ENCODE assay signal across 23 cellular contexts in the genomic region with DNA sequence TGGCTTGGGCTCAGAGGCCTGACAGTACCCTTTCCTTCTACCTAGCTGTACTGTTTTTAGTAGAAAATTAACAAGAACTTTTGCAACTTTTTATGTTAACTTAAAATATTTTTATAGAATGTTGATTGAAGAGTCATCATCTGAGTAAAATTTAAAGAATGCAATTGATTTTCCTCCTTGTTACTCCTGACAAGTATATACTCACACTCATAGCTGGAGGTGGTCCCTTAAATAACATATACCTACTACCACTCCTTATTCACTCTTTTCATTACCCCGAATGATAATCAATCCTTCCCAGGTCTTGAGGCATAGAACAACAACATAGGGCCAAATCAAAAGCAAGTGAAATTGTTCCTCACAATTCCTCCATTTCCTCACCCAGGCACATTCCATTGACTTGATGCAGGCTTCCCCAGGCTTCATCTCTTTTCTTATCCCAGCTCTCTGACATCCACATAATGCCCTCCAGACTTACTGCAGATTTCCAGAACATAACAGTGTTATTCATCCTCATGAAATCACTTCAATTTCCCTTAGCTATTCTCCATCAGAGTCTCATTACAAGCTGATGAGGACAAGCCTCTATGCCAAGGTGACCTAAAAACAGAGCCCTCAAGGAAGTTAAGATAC.
DNase-seq lines count a peak whose midpoint lies in the region; ATAC-seq and TF ChIP-seq lines count a peak whose summit lies in the region.
"Had no signal": no experiment of that assay in that cellular context is flagged by ENCODE, and none has a peak within 500 bp of the region (broad histone marks: within the 10 kb centered on the region; RNA-seq: fewer than 3 reads in every experiment).

No MANE protein-coding gene starts in this region.

- intact Hi-C loops in upper lobe of right lung (cut with DNase I) = no loop called here
- intact Hi-C loops in activated T-helper 1 cell treated with anti-CD3 and anti-CD28 coated beads, Interleukin-12 subunit alpha, Interleukin-12 subunit beta, Interleukin-2, Interleukin-4 antibody, amounts not matched to agents 30 ng/mL and 10 ng/mL and 1 ng/mL, durations not matched to agents 14 hours and 24 hours and 36 hours (cut with micrococcal nuclease) = no loop called here

- DNase-seq in GM23338 (ENCODE audit: low spot score) (no peak), adipocyte (ENCODE audit: low read depth) (peak; percentile 52), fibroblast of the aortic adventitia (ENCODE audit: low read depth) (peak; percentile 77), stromal cell of bone marrow (ENCODE audit: low read depth) (peak; percentile 35), upper lobe of right lung (no peak)
- DNase-seq in activated T-helper 1 cell treated with anti-CD3 and anti-CD28 coated beads, Interleukin-12 subunit alpha, Interleukin-12 subunit beta, Interleukin-2, Interleukin-4 antibody, amounts not matched to agents 30 ng/mL and 10 ng/mL and 1 ng/mL, durations not matched to agents 14 hours and 24 hours and 36 hours (ENCODE audit: low spot score) = no peak
- DNase-seq in activated CD4-positive, CD25-positive, alpha-beta regulatory T cell treated with anti-CD3 and anti-CD28 coated beads, Interleukin-2, amount 50 U/mL, for 72 hours = no peak
- DNase-seq: activated CD8-positive, alpha-beta memory T cell treated with anti-CD3 and anti-CD28 coated beads, Interleukin-2, amount 50 U/mL, for 48 hours; activated effector memory CD4-positive, alpha-beta T cell treated with Interleukin-2 at 50 U/mL for 16 hours; activated naive CD8-positive, alpha-beta T cell treated with anti-CD3 and anti-CD28 coated beads, Interleukin-2, amount 50 U/mL, for 24 hours; central memory CD4-positive, alpha-beta T cell; erythroblast; NCI-H146; NCI-H2171 treated with DMSO at 0.1 percent for 48 hours; NCI-H748 treated with DMSO at 0.1 percent for 48 hours; stimulated activated CD4-positive, alpha-beta T cell treated with anti-CD3 and anti-CD28 coated beads, Interleukin-1b, Interleukin-23, amount 100 ng/mL, for 48 hours; thyroid gland had no signal

- H3K9me2 ChIP-seq in GM23338 (ENCODE audit: insufficient read depth) = peaks cover 26% of the 10 kb centered on the region

- no peaks in the 10 kb centered on the region for H3K27me3 ChIP-seq in GM23338 (ENCODE audit: insufficient read depth)
- H3K27me3 ChIP-seq in adipocyte (replicated peaks; ENCODE audit: control insufficient read depth, insufficient read depth, low read length) = no peaks in the 10 kb centered on the region
- H3K27me3 ChIP-seq in upper lobe of right lung = no peaks in the 10 kb centered on the region
- H3K27me3 ChIP-seq: thyroid gland had no signal

- H3K27me3 Mint-ChIP-seq in GM23338 (ENCODE audit: insufficient read depth, low read depth, poor library complexity) = no peaks in the 10 kb centered on the region
- no peaks in the 10 kb centered on the region for H3K27me3 Mint-ChIP-seq in activated T-helper 1 cell treated with anti-CD3 and anti-CD28 coated beads, Interleukin-12 subunit alpha, Interleukin-12 subunit beta, Interleukin-2, Interleukin-4 antibody, amounts not matched to agents 30 ng/mL and 10 ng/mL and 1 ng/mL, durations not matched to agents 14 hours and 24 hours and 36 hours (ENCODE audit: insufficient read depth)
- H3K27me3 Mint-ChIP-seq: activated naive CD8-positive, alpha-beta T cell treated with anti-CD3 and anti-CD28 coated beads, Interleukin-2, amount 50 U/mL, for 24 hours; B cell; IgD-negative memory B cell; stimulated activated memory B cell treated with anti-CD40 and anti-IgM and Interleukin-4, amounts not matched to agents 10 μg/mL and 1 μg/mL and 100 μg/mL, for 72 hours had no signal

- H4K20me1 ChIP-seq in GM23338 (replicated peaks; ENCODE audit: insufficient read depth) = no peaks in the 10 kb centered on the region

- H3K9me3 Mint-ChIP-seq in GM23338 = peaks cover 22% of the 10 kb centered on the region
- peaks cover 2% of the 10 kb centered on the region for H3K9me3 Mint-ChIP-seq in activated T-helper 1 cell treated with anti-CD3 and anti-CD28 coated beads, Interleukin-12 subunit alpha, Interleukin-12 subunit beta, Interleukin-2, Interleukin-4 antibody, amounts not matched to agents 30 ng/mL and 10 ng/mL and 1 ng/mL, durations not matched to agents 14 hours and 24 hours and 36 hours

- no peak overlapping the region for H3K4me3 ChIP-seq in GM23338
- no peak overlapping the region for H3K4me3 ChIP-seq in adipocyte (ENCODE audit: low read length)
- H3K4me3 ChIP-seq in fibroblast of the aortic adventitia (ENCODE audit: low read depth, low read length) = no peak overlapping the region
- no peak overlapping the region for H3K4me3 ChIP-seq in upper lobe of right lung
- H3K4me3 ChIP-seq: thyroid gland had no signal

- peaks cover 14% of the 10 kb centered on the region; the same call in 2 of the 3 replicates for H3K36me3 Mint-ChIP-seq in GM23338 (ENCODE audit: low read depth)
- no peaks in the 10 kb centered on the region for H3K36me3 Mint-ChIP-seq in activated T-helper 1 cell treated with anti-CD3 and anti-CD28 coated beads, Interleukin-12 subunit alpha, Interleukin-12 subunit beta, Interleukin-2, Interleukin-4 antibody, amounts not matched to agents 30 ng/mL and 10 ng/mL and 1 ng/mL, durations not matched to agents 14 hours and 24 hours and 36 hours (ENCODE audit: low read depth)
- H3K36me3 Mint-ChIP-seq: stimulated activated memory B cell treated with anti-CD40 and anti-IgM and Interleukin-4, amounts not matched to agents 10 μg/mL and 1 μg/mL and 100 μg/mL, for 72 hours had no signal

- no peak for TF ChIP-seq CTCF in GM23338 (conservative IDR thresholded peaks at IDR 0.05; ENCODE audit: low read depth in 2 of 2)
- no peak for TF ChIP-seq CTCF in fibroblast of the aortic adventitia (IDR thresholded peaks at IDR 0.05; ENCODE audit: insufficient read depth, low read length)
- TF ChIP-seq CTCF in upper lobe of right lung (IDR thresholded peaks at IDR 0.05) = no peak

- H3K4me3 Mint-ChIP-seq in GM23338 = no peak overlapping the region
- no peak overlapping the region for H3K4me3 Mint-ChIP-seq in activated T-helper 1 cell treated with anti-CD3 and anti-CD28 coated beads, Interleukin-12 subunit alpha, Interleukin-12 subunit beta, Interleukin-2, Interleukin-4 antibody, amounts not matched to agents 30 ng/mL and 10 ng/mL and 1 ng/mL, durations not matched to agents 14 hours and 24 hours and 36 hours
- H3K4me3 Mint-ChIP-seq: activated naive CD8-positive, alpha-beta T cell treated with anti-CD3 and anti-CD28 coated beads, Interleukin-2, amount 50 U/mL, for 24 hours; B cell; IgD-negative memory B cell; nephron; stimulated activated memory B cell treated with anti-CD40 and anti-IgM and Interleukin-4, amounts not matched to agents 10 μg/mL and 1 μg/mL and 100 μg/mL, for 72 hours; T-helper 1 cell treated with Interleukin-12 subunit alpha and Interleukin-12 subunit beta and Interleukin-4 antibody, amounts not matched to agents 30 μg/mL and 1 μg/mL, for 36 hours had no signal

- H3K27ac ChIP-seq in GM23338 (ENCODE audit: low read depth) = no peak overlapping the region
- H3K27ac ChIP-seq in upper lobe of right lung = no peak overlapping the region
- H3K27ac ChIP-seq: thyroid gland had no signal

- no peak overlapping the region for H3K27ac Mint-ChIP-seq in GM23338
- no peak overlapping the region for H3K27ac Mint-ChIP-seq in activated T-helper 1 cell treated with anti-CD3 and anti-CD28 coated beads, Interleukin-12 subunit alpha, Interleukin-12 subunit beta, Interleukin-2, Interleukin-4 antibody, amounts not matched to agents 30 ng/mL and 10 ng/mL and 1 ng/mL, durations not matched to agents 14 hours and 24 hours and 36 hours
- H3K27ac Mint-ChIP-seq: activated naive CD8-positive, alpha-beta T cell treated with anti-CD3 and anti-CD28 coated beads, Interleukin-2, amount 50 U/mL, for 24 hours; B cell; IgD-negative memory B cell; nephron; stimulated activated memory B cell treated with anti-CD40 and anti-IgM and Interleukin-4, amounts not matched to agents 10 μg/mL and 1 μg/mL and 100 μg/mL, for 72 hours; T-helper 1 cell treated with Interleukin-12 subunit alpha and Interleukin-12 subunit beta and Interleukin-4 antibody, amounts not matched to agents 30 μg/mL and 1 μg/mL, for 36 hours had no signal

- no peak overlapping the region for H3K4me2 ChIP-seq in GM23338

- H3K36me3 ChIP-seq in GM23338 (ENCODE audit: insufficient read depth) (no peaks in the 10 kb centered on the region; the same call in 1 of the 2 replicates), adipocyte (ENCODE audit: control insufficient read depth, insufficient read depth, low read length, severe bottlenecking) (no peaks in the 10 kb centered on the region), upper lobe of right lung (no peaks in the 10 kb centered on the region)
- H3K36me3 ChIP-seq: thyroid gland had no signal

- H3K4me1 ChIP-seq in GM23338 (ENCODE audit: insufficient read depth) (no peaks in the 10 kb centered on the region), adipocyte (ENCODE audit: control insufficient read depth, insufficient read depth, low read length) (no peaks in the 10 kb centered on the region), upper lobe of right lung (no peaks in the 10 kb centered on the region)
- H3K4me1 ChIP-seq: thyroid gland had no signal

- no peaks in the 10 kb centered on the region for H3K79me2 ChIP-seq in GM23338 (replicated peaks; ENCODE audit: insufficient read depth)

- H2AFZ ChIP-seq in GM23338 = peak overlapping the region; percentile 28; the same call in 1 of the 2 replicates

- no peak overlapping the region for H3K9ac ChIP-seq in adipocyte (ENCODE audit: low read length)

- H3F3A ChIP-seq in GM23338 (replicated peaks; ENCODE audit: low read depth) = no peaks in the 10 kb centered on the region

- no peak for ATAC-seq in GM23338
- ATAC-seq in upper lobe of right lung = no peak
- ATAC-seq: activated naive CD8-positive, alpha-beta T cell treated with anti-CD3 and anti-CD28 coated beads, Interleukin-2, amount 50 U/mL, for 24 hours; left lobe of liver; stimulated activated memory B cell treated with anti-CD40 and anti-IgM and Interleukin-4, amounts not matched to agents 10 μg/mL and 1 μg/mL and 100 μg/mL, for 72 hours had no signal

- peaks cover 15% of the 10 kb centered on the region for H3K4me1 Mint-ChIP-seq in GM23338
- no peaks in the 10 kb centered on the region for H3K4me1 Mint-ChIP-seq in activated T-helper 1 cell treated with anti-CD3 and anti-CD28 coated beads, Interleukin-12 subunit alpha, Interleukin-12 subunit beta, Interleukin-2, Interleukin-4 antibody, amounts not matched to agents 30 ng/mL and 10 ng/mL and 1 ng/mL, durations not matched to agents 14 hours and 24 hours and 36 hours (ENCODE audit: low read depth)
- H3K4me1 Mint-ChIP-seq: activated naive CD8-positive, alpha-beta T cell treated with anti-CD3 and anti-CD28 coated beads, Interleukin-2, amount 50 U/mL, for 24 hours; B cell; nephron; stimulated activated memory B cell treated with anti-CD40 and anti-IgM and Interleukin-4, amounts not matched to agents 10 μg/mL and 1 μg/mL and 100 μg/mL, for 72 hours had no signal

- H3K9me3 ChIP-seq in adipocyte (ENCODE audit: control insufficient read depth, low read length) (peaks cover 6% of the 10 kb centered on the region), upper lobe of right lung (no peaks in the 10 kb centered on the region)
- H3K9me3 ChIP-seq: thyroid gland had no signal

TF ChIP-seq in GM23338, 12 proteins besides CTCF, POLR2A, EP300 and RAD21 (continues in another document):
- TF ChIP-seq POLR2AphosphoS5 (IDR thresholded peaks at IDR 0.05; ENCODE audit: low read depth) = no peak

Comparison
In these comparisons a context has a peak if more than half of its experiments do, and no peak if none do; other contexts are left out.
1. DNase-seq: peak in adipocyte (single experiment), fibroblast of the aortic adventitia (single experiment) and stromal cell of bone marrow (single experiment); none in GM23338 (single experiment), upper lobe of right lung (single experiment), activated T-helper 1 cell treated with anti-CD3 and anti-CD28 coated beads, Interleukin-12 subunit alpha, Interleukin-12 subunit beta, Interleukin-2, Interleukin-4 antibody, amounts not matched to agents 30 ng/mL and 10 ng/mL and 1 ng/mL, durations not matched to agents 14 hours and 24 hours and 36 hours (single experiment) and activated CD4-positive, CD25-positive, alpha-beta regulatory T cell treated with anti-CD3 and anti-CD28 coated beads, Interleukin-2, amount 50 U/mL, for 72 hours (single experiment).